Comparison of ENCODE assay signal across 30 cellular contexts in genomic region chr5:146458894-146459293, GRCh38. TPM values are rescaled to one million over a fixed set of nuclear protein-coding genes. Genes with fewer than 3 reads are reported as not detected.
"Had no signal": no experiment of that assay in that cellular context is flagged by ENCODE, and none has a peak within 500 bp of the region (broad histone marks: within the 10 kb centered on the region; RNA-seq: fewer than 3 reads in every experiment).

No MANE protein-coding gene starts in this region.

- H3K27ac Mint-ChIP-seq: activated CD4-positive, alpha-beta memory T cell treated with anti-CD3 and anti-CD28 coated beads for 36 hours; activated CD4-positive, alpha-beta T cell treated with anti-CD3 and anti-CD28 coated beads, Interleukin-2, amount 10 ng/mL, durations not matched to agents 7 days and 5 days; activated naive CD4-positive, alpha-beta T cell treated with anti-CD3 and anti-CD28 coated beads, Interleukin-2, amount 10 ng/mL, durations not matched to agents 7 days and 5 days; T-helper 1 cell treated with Interleukin-12 subunit alpha and Interleukin-12 subunit beta and Interleukin-4 antibody, amounts not matched to agents 30 μg/mL and 1 μg/mL, for 36 hours; T-helper 2 cell treated with Interferon-gamma antibody and Interleukin-4, amounts not matched to agents 5 μg/mL and 100 μg/mL, for 36 hours had no signal

- ATAC-seq: PC-3 had no signal

- H3K9me3 ChIP-seq: ascending aorta had no signal

- FAIRE-seq: RCC 7860, TTC549 had no signal

- H3K4me3 ChIP-seq: ascending aorta, cardiac muscle cell had no signal

- H3K9me3 Mint-ChIP-seq: activated CD4-positive, alpha-beta memory T cell treated with anti-CD3 and anti-CD28 coated beads for 36 hours; activated CD4-positive, alpha-beta T cell treated with anti-CD3 and anti-CD28 coated beads, Interleukin-2, amount 10 ng/mL, durations not matched to agents 7 days and 5 days; activated naive CD4-positive, alpha-beta T cell treated with anti-CD3 and anti-CD28 coated beads, Interleukin-2, amount 10 ng/mL, durations not matched to agents 7 days and 5 days; central memory CD8-positive, alpha-beta T cell; T-helper 1 cell treated with Interleukin-12 subunit alpha and Interleukin-12 subunit beta and Interleukin-4 antibody, amounts not matched to agents 30 μg/mL and 1 μg/mL, for 36 hours; T-helper 2 cell treated with Interferon-gamma antibody and Interleukin-4, amounts not matched to agents 5 μg/mL and 100 μg/mL, for 36 hours had no signal

- H3K4me3 Mint-ChIP-seq: activated CD4-positive, alpha-beta memory T cell treated with anti-CD3 and anti-CD28 coated beads for 36 hours; activated CD4-positive, alpha-beta T cell treated with anti-CD3 and anti-CD28 coated beads, Interleukin-2, amount 10 ng/mL, durations not matched to agents 7 days and 5 days; activated naive CD4-positive, alpha-beta T cell treated with anti-CD3 and anti-CD28 coated beads, Interleukin-2, amount 10 ng/mL, durations not matched to agents 7 days and 5 days; activated naive CD8-positive, alpha-beta T cell; central memory CD8-positive, alpha-beta T cell; T-helper 1 cell treated with Interleukin-12 subunit alpha and Interleukin-12 subunit beta and Interleukin-4 antibody, amounts not matched to agents 30 μg/mL and 1 μg/mL, for 36 hours; T-helper 2 cell treated with Interferon-gamma antibody and Interleukin-4, amounts not matched to agents 5 μg/mL and 100 μg/mL, for 36 hours had no signal

- H3K27me3 ChIP-seq: ascending aorta, cardiac muscle cell had no signal

- DNase-seq: activated CD4-positive, alpha-beta memory T cell treated with anti-CD3 and anti-CD28 coated beads for 36 hours; activated CD4-positive, alpha-beta T cell treated with anti-CD3 and anti-CD28 coated beads, Interleukin-2, amount 10 ng/mL, durations not matched to agents 7 days and 5 days; activated CD8-positive, alpha-beta memory T cell treated with anti-CD3 and anti-CD28 coated beads, Interleukin-2, amount 50 U/mL, for 48 hours; activated effector memory CD4-positive, alpha-beta T cell treated with Interleukin-2 at 50 U/mL for 16 hours; activated naive CD4-positive, alpha-beta T cell treated with anti-CD3 and anti-CD28 coated beads, Interleukin-2, amount 10 ng/mL, durations not matched to agents 7 days and 5 days; amygdala; NCI-H1092 treated with DMSO at 0.1 percent for 48 hours; NCI-H1417; NCI-H146; NCI-H187; NCI-H2029 treated with DMSO at 0.1 percent for 48 hours; NCI-H2107; NCI-H2171; NCI-H510A; NCI-H526; NCI-H748 treated with DMSO at 0.1 percent for 48 hours; NK-92 treated with Interleukin-12 subunit alpha and Interleukin-12 subunit beta, amount 100 ng/mL, for 24 hours; PC-3; Right ventricle myocardium superior had no signal

- H3K27ac ChIP-seq: ascending aorta, cardiac muscle cell, RWPE1 had no signal

- H3K27me3 Mint-ChIP-seq: activated CD4-positive, alpha-beta memory T cell treated with anti-CD3 and anti-CD28 coated beads for 36 hours; activated CD4-positive, alpha-beta T cell treated with anti-CD3 and anti-CD28 coated beads, Interleukin-2, amount 10 ng/mL, durations not matched to agents 7 days and 5 days; activated naive CD4-positive, alpha-beta T cell treated with anti-CD3 and anti-CD28 coated beads, Interleukin-2, amount 10 ng/mL, durations not matched to agents 7 days and 5 days; activated naive CD8-positive, alpha-beta T cell; central memory CD8-positive, alpha-beta T cell had no signal

RNA-seq across cellular contexts. Expression of gene GPR151, which starts 57.1 kb away (rescaled TPM):
- total RNA-seq: activated CD4-positive, alpha-beta memory T cell treated with anti-CD3 and anti-CD28 coated beads for 36 hours; activated CD4-positive, alpha-beta T cell treated with anti-CD3 and anti-CD28 coated beads, Interleukin-2, amount 10 ng/mL, durations not matched to agents 7 days and 5 days; ascending aorta; cardiac muscle cell; M059J; PC-3; Right ventricle myocardium superior had no signal
- polyA plus RNA-seq: adipose tissue, cardiac muscle cell had no signal
